12 cellular contexts compared by ENCODE assay signal in the genomic region with DNA sequence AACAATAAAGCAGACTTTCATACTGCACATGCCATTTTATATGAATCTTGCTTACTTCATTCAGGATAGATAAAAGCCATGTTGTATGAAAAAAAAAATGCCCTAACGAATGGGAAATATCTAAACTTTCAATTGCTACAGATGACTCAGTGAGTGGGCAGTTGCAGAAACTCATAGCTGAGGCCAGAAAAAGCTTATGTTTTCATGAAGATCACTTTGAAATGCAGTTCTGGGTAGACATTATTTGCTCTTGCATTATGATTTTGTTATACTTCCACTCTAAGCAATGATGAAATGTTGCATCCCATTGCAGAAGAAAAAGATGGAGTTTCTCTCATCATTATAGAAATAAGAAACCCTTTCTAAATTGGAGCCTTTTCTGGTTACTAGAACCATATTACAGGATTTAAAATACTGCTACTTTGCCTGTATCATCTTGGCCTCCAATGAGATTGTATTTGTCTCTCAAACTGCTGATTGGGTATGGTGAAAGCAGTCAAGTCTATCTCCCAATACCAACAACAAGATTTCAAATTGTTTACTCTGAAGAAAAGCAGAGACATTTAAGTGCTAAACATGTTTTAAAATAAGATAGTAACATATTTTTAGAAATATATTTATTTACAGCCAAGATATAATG. TPM values are rescaled to one million over a fixed set of nuclear protein-coding genes. Genes with fewer than 3 reads are reported as not detected.
DNase-seq lines count a peak whose midpoint lies in the region; ATAC-seq, FAIRE-seq and TF ChIP-seq lines count a peak whose summit lies in the region.
"Had no signal": no experiment of that assay in that cellular context is flagged by ENCODE, and none has a peak within 500 bp of the region (broad histone marks: within the 10 kb centered on the region; RNA-seq: fewer than 3 reads in every experiment).

No MANE protein-coding gene starts in this region.

- intact Hi-C loops in HepG2 (cut with micrococcal nuclease; ENCODE audit: unreplicated experiment): no loop called here

- in situ Hi-C loops in HepG2 (cut with HindIII; ENCODE audit: extremely low pct_ligation_motif_present, low pct_unique_long_range_greater_than_20kb): no loop called here

- no peak for TF ChIP-seq CTCF in foreskin fibroblast (IDR thresholded peaks at IDR 0.05; ENCODE audit: low read depth, low read length)
- no peak for TF ChIP-seq CTCF in HepG2 (CRISPR knock-in tag; IDR thresholded peaks at IDR 0.05)

- H3K27me3 ChIP-seq in ACC112 (ENCODE audit: insufficient read depth, low read length): no peaks in the 10 kb centered on the region
- H3K27me3 ChIP-seq in HepG2 (ENCODE audit: control insufficient read depth in 1 of 2, insufficient read depth in 2 of 2, low read length in 2 of 2): no peaks in the 10 kb centered on the region
- H3K27me3 ChIP-seq: sigmoid colon had no signal

- 95% methylated on average over 1 of the region's 1 CpG for WGBS in HepG2 (ENCODE audit: low lambda C conversion rate)

- H3K27ac Mint-ChIP-seq in activated T-helper 17 cell treated with anti-CD3 and anti-CD28 coated beads, Interleukin-2, amount 50 U/mL, for 72 hours: no peak overlapping the region
- H3K27ac Mint-ChIP-seq: CD8-positive, alpha-beta memory T cell; effector memory CD8-positive, alpha-beta T cell had no signal

- TF ChIP-seq POLR2A in GM12891 (IDR thresholded peaks at IDR 0.05; ENCODE audit: low read depth, low read length) (no peak), HepG2 (IDR thresholded peaks at IDR 0.05; ENCODE audit: insufficient read depth in 1 of 2, low read depth in 2 of 2, low read length in 2 of 2) (no peak)

- H2AFZ ChIP-seq in ACC112 (ENCODE audit: low read length, unreplicated experiment) (peak overlapping the region; percentile 72), HepG2 (ENCODE audit: low read length) (no peak overlapping the region)

- no TSS peak for BruUV-seq in HepG2 (replicated peaks; lab: Mats Ljungman, UMichigan)

- TF ChIP-seq EP300 in HepG2 (IDR thresholded peaks at IDR 0.05; ENCODE audit: low read depth in 2 of 2, low read length in 2 of 2): no peak
- no peak for TF ChIP-seq EP300 in HepG2 (CRISPR knock-in tag; IDR thresholded peaks at IDR 0.05; ENCODE audit: borderline replicate concordance)

- peak; percentile 62 for ATAC-seq in activated T-helper 17 cell treated with anti-CD3 and anti-CD28 coated beads, Interleukin-2, amount 50 U/mL, for 72 hours (replicated peaks)
- no peak for ATAC-seq in HepG2
- ATAC-seq: effector memory CD8-positive, alpha-beta T cell had no signal

- peak overlapping the region; percentile 68 for H3K4me3 ChIP-seq in ACC112 (ENCODE audit: low read depth, low read length)
- H3K4me3 ChIP-seq in foreskin fibroblast (ENCODE audit: low read depth in 1 of 2, low read length in 2 of 2): no peak overlapping the region
- no peak overlapping the region for H3K4me3 ChIP-seq in HepG2 (replicated peaks in 1 of 3; ENCODE audit: insufficient read depth in 1 of 3, low read depth in 2 of 3, low read length in 3 of 3)
- H3K4me3 ChIP-seq: sigmoid colon had no signal

- POLR2A ChIA-PET in HepG2 (lab: Yijun Ruan, JAX): no interaction called here

- H3K4me1 ChIP-seq in ACC112 (ENCODE audit: control insufficient read depth, insufficient read depth, low read length, unreplicated experiment) (peaks cover 23% of the 10 kb centered on the region), HepG2 (ENCODE audit: insufficient read depth, low read length) (peaks cover 13% of the 10 kb centered on the region; the same call in 1 of the 2 replicates)

- H3K79me2 ChIP-seq in ACC112 (ENCODE audit: control insufficient read depth, insufficient read depth, low read length, unreplicated experiment): peaks cover 92% of the 10 kb centered on the region
- peaks cover 49% of the 10 kb centered on the region for H3K79me2 ChIP-seq in HepG2 (ENCODE audit: insufficient read depth, low read length)

- no peak overlapping the region for H3K4me2 ChIP-seq in HepG2 (ENCODE audit: low read depth, low read length)

- H4K20me1 ChIP-seq in HepG2 (ENCODE audit: insufficient read depth, low read length): no peaks in the 10 kb centered on the region; the same call in 1 of the 2 replicates

- no peak overlapping the region for H3K4me3 Mint-ChIP-seq in activated T-helper 17 cell treated with anti-CD3 and anti-CD28 coated beads, Interleukin-2, amount 50 U/mL, for 72 hours
- H3K4me3 Mint-ChIP-seq: CD8-positive, alpha-beta memory T cell; effector memory CD8-positive, alpha-beta T cell had no signal

- no peak for TF ChIP-seq RAD21 in HepG2 (CRISPR knock-in tag; IDR thresholded peaks at IDR 0.05)

- peaks cover 23% of the 10 kb centered on the region for H3K9me3 ChIP-seq in HepG2 (ENCODE audit: low read length)

- H3K27ac ChIP-seq in ACC112 (ENCODE audit: low read depth, low read length): peak overlapping the region; percentile 75
- no peak overlapping the region for H3K27ac ChIP-seq in HepG2 (ENCODE audit: extremely low read length, insufficient read depth, low read length)
- H3K27ac ChIP-seq: sigmoid colon had no signal

- H3K4me1 Mint-ChIP-seq in activated T-helper 17 cell treated with anti-CD3 and anti-CD28 coated beads, Interleukin-2, amount 50 U/mL, for 72 hours: peaks cover 13% of the 10 kb centered on the region

- DNase-seq in GM12891 (ENCODE audit: insufficient read length, low spot score): no peak
- DNase-seq in foreskin fibroblast: peak; percentile 60 to 80
- DNase-seq in NCI-H82 (lab: John Stamatoyannopoulos, UW): no peak
- DNase-seq in HepG2 (ENCODE audit: low spot score): no peak
- no peak for DNase-seq in NCI-H446 (lab: John Stamatoyannopoulos, UW)
- DNase-seq in nucleus accumbens (lab: John Stamatoyannopoulos, UW): no peak
- DNase-seq: CD8-positive, alpha-beta memory T cell; effector memory CD8-positive, alpha-beta T cell; NCI-H2029; sigmoid colon had no signal

- H3K27me3 Mint-ChIP-seq in activated T-helper 17 cell treated with anti-CD3 and anti-CD28 coated beads, Interleukin-2, amount 50 U/mL, for 72 hours: no peaks in the 10 kb centered on the region
- H3K27me3 Mint-ChIP-seq: CD8-positive, alpha-beta memory T cell; effector memory CD8-positive, alpha-beta T cell had no signal

- no peak overlapping the region for H3K9ac ChIP-seq in HepG2 (ENCODE audit: insufficient read depth, low read depth, low read length)

- H3K36me3 ChIP-seq in ACC112 (ENCODE audit: insufficient read depth, low read length): peaks cover 23% of the 10 kb centered on the region
- no peaks in the 10 kb centered on the region for H3K36me3 ChIP-seq in HepG2 (replicated peaks in 1 of 2; ENCODE audit: control insufficient read depth in 1 of 2, insufficient read depth in 2 of 2, low read length in 2 of 2)
- H3K36me3 ChIP-seq: sigmoid colon had no signal

- peaks cover 13% of the 10 kb centered on the region for H3K9me3 Mint-ChIP-seq in activated T-helper 17 cell treated with anti-CD3 and anti-CD28 coated beads, Interleukin-2, amount 50 U/mL, for 72 hours

- CTCF ChIA-PET in HepG2 (lab: Yijun Ruan, JAX; ENCODE audit: low intra/inter-chr PET ratio, low total read pairs): no interaction called here

- FAIRE-seq in GM12891 (lab: Jason Lieb, UNC) (peak; percentile 40), HepG2 (lab: Jason Lieb, UNC) (no peak)

- H3K36me3 Mint-ChIP-seq in activated T-helper 17 cell treated with anti-CD3 and anti-CD28 coated beads, Interleukin-2, amount 50 U/mL, for 72 hours (ENCODE audit: low read depth): no peaks in the 10 kb centered on the region

RNA-seq across cellular contexts. Expression of a gene that starts 17.0 kb away (rescaled TPM):
- 5.9 TPM for polyA plus RNA-seq in GM12891 (2012; ENCODE audit: low read depth, missing spikeins)
- total RNA-seq in activated T-helper 17 cell treated with anti-CD3 and anti-CD28 coated beads, Interleukin-2, amount 50 U/mL, for 72 hours: 10 to 100 TPM; 16.2 to 16.6 TPM
- 6.0 and 12.5 TPM in 2 replicates for total RNA-seq in HepG2 (2016; rRNA removed; fragmentation: Illumina TruSeq; extraction: Trizol)
- total RNA-seq in HepG2 (2016; cell fraction: cytosol; rRNA removed; fragmentation: Illumina TruSeq; extraction: Trizol; ENCODE audit: low read depth): 17.0 and 22.1 TPM in 2 replicates
- total RNA-seq in HepG2 (2016; cell fraction: insoluble cytoplasmic fraction; rRNA removed; fragmentation: Illumina TruSeq; extraction: Trizol): 6.4 and 9.4 TPM in 2 replicates
- 10.5 and 10.6 TPM in 2 replicates for total RNA-seq in HepG2 (2016; cell fraction: membrane; rRNA removed; fragmentation: Illumina TruSeq; extraction: Trizol)
- 16.8 and 18.4 TPM in 2 replicates for total RNA-seq in HepG2 (2016; cell fraction: nucleus; rRNA removed; fragmentation: Illumina TruSeq; extraction: Trizol)
- polyA plus RNA-seq in HepG2 (2011; rRNA removed): 6.6 and 6.8 TPM in 2 replicates
- polyA plus RNA-seq in HepG2 (2011; cell fraction: cytosol; rRNA removed): 3.1 and 3.9 TPM in 2 replicates
- polyA plus RNA-seq in HepG2 (2011; cell fraction: nucleus; rRNA removed): 8.4 and 11.3 TPM in 2 replicates
- 7.0 and 8.8 TPM in 2 replicates for polyA plus RNA-seq in HepG2 (2012)
- 0.48 and 0.61 TPM in 2 replicates for polyA plus RNA-seq in HepG2 (2016; cell fraction: cytosol; fragmentation: Illumina TruSeq; extraction: Trizol; ENCODE audit: low read depth)
- 3.3 and 4.2 TPM in 2 replicates for polyA plus RNA-seq in HepG2 (2016; cell fraction: insoluble cytoplasmic fraction; fragmentation: Illumina TruSeq; extraction: Trizol; ENCODE audit: low read depth)
- polyA plus RNA-seq in HepG2 (2016; cell fraction: membrane; fragmentation: Illumina TruSeq; extraction: Trizol; ENCODE audit: low read depth): 0.41 and 0.84 TPM in 2 replicates
- 16.4 and 16.7 TPM in 2 replicates for polyA plus RNA-seq in HepG2 (2016; cell fraction: nucleus; fragmentation: Illumina TruSeq; extraction: Trizol; ENCODE audit: insufficient read depth, low read depth)
- 13.7 and 19.8 TPM in 2 replicates for polyA minus RNA-seq in HepG2 (2011; rRNA and poly(A)+ RNA removed; ENCODE audit: low replicate concordance)
- 10.9 and 16.0 TPM in 2 replicates for polyA minus RNA-seq in HepG2 (2011; cell fraction: cytosol; rRNA and poly(A)+ RNA removed)
- 35.5 and 39.5 TPM in 2 replicates for polyA minus RNA-seq in HepG2 (2011; cell fraction: nucleus; rRNA and poly(A)+ RNA removed)

RNA-seq across cellular contexts. Expression of a gene that starts 17.8 kb away (rescaled TPM):
- 28.8 TPM for polyA plus RNA-seq in GM12891 (2012; ENCODE audit: low read depth, missing spikeins)
- total RNA-seq in activated T-helper 17 cell treated with anti-CD3 and anti-CD28 coated beads, Interleukin-2, amount 50 U/mL, for 72 hours: 10 to 100 TPM; 30.4 to 31.2 TPM
- total RNA-seq in HepG2 (2016; rRNA removed; fragmentation: Illumina TruSeq; extraction: Trizol): 28.0 and 39.7 TPM in 2 replicates
- total RNA-seq in HepG2 (2016; cell fraction: cytosol; rRNA removed; fragmentation: Illumina TruSeq; extraction: Trizol; ENCODE audit: low read depth): 3.7 and 5.0 TPM in 2 replicates
- total RNA-seq in HepG2 (2016; cell fraction: insoluble cytoplasmic fraction; rRNA removed; fragmentation: Illumina TruSeq; extraction: Trizol): 28.9 and 36.4 TPM in 2 replicates
- 10.3 and 10.6 TPM in 2 replicates for total RNA-seq in HepG2 (2016; cell fraction: membrane; rRNA removed; fragmentation: Illumina TruSeq; extraction: Trizol)
- total RNA-seq in HepG2 (2016; cell fraction: nucleus; rRNA removed; fragmentation: Illumina TruSeq; extraction: Trizol): 20.2 and 31.6 TPM in 2 replicates
- 27.4 and 35.2 TPM in 2 replicates for polyA plus RNA-seq in HepG2 (2011; rRNA removed)
- polyA plus RNA-seq in HepG2 (2011; cell fraction: cytosol; rRNA removed): 21.0 and 23.7 TPM in 2 replicates
- 23.0 and 26.1 TPM in 2 replicates for polyA plus RNA-seq in HepG2 (2011; cell fraction: nucleus; rRNA removed)
- polyA plus RNA-seq in HepG2 (2012): 17.5 and 20.8 TPM in 2 replicates
- polyA plus RNA-seq in HepG2 (2016; cell fraction: cytosol; fragmentation: Illumina TruSeq; extraction: Trizol; ENCODE audit: low read depth): 1.5 and 1.9 TPM in 2 replicates
- 35.6 and 37.6 TPM in 2 replicates for polyA plus RNA-seq in HepG2 (2016; cell fraction: insoluble cytoplasmic fraction; fragmentation: Illumina TruSeq; extraction: Trizol; ENCODE audit: low read depth)
- 5.9 and 6.7 TPM in 2 replicates for polyA plus RNA-seq in HepG2 (2016; cell fraction: membrane; fragmentation: Illumina TruSeq; extraction: Trizol; ENCODE audit: low read depth)
- polyA plus RNA-seq in HepG2 (2016; cell fraction: nucleus; fragmentation: Illumina TruSeq; extraction: Trizol; ENCODE audit: insufficient read depth, low read depth): 29.4 and 36.9 TPM in 2 replicates
- 36.6 and 54.0 TPM in 2 replicates for polyA minus RNA-seq in HepG2 (2011; rRNA and poly(A)+ RNA removed; ENCODE audit: low replicate concordance)
- 36.0 and 37.3 TPM in 2 replicates for polyA minus RNA-seq in HepG2 (2011; cell fraction: cytosol; rRNA and poly(A)+ RNA removed)
- 38.5 and 47.0 TPM in 2 replicates for polyA minus RNA-seq in HepG2 (2011; cell fraction: nucleus; rRNA and poly(A)+ RNA removed)

Comparison
In these comparisons a context has a peak if more than half of its experiments do, and no peak if none do; other contexts are left out.
1. DNase-seq: peak in foreskin fibroblast (2 of 2); none in GM12891 (single experiment), NCI-H82 (single experiment), HepG2 (single experiment), NCI-H446 (0 of 2) and nucleus accumbens (0 of 56).